26 cellular contexts compared by ENCODE assay signal in genomic region chr5:15476977-15477376, GRCh38.
"Had no signal": no experiment of that assay in that cellular context is flagged by ENCODE, and none has a peak within 500 bp of the region (broad histone marks: within the 10 kb centered on the region; RNA-seq: fewer than 3 reads in every experiment).

No MANE protein-coding gene starts in this region.

- ATAC-seq: effector memory CD8-positive, alpha-beta T cell; esophagus mucosa; gastrocnemius medialis; heart right ventricle; left cardiac atrium; left lung; left ventricle myocardium superior; lower lobe of right lung; mucosa of descending colon had no signal

- H3K36me3 ChIP-seq: colonic mucosa, esophagus squamous epithelium, gastrocnemius medialis, heart right ventricle, left lung, lower lobe of right lung had no signal

- H3K27ac ChIP-seq: colonic mucosa, epithelial cell of prostate, esophagus squamous epithelium, gastrocnemius medialis, heart right ventricle, left lung, lower lobe of right lung had no signal

- H3K27me3 ChIP-seq: colonic mucosa, esophagus squamous epithelium, gastrocnemius medialis, heart right ventricle, left lung had no signal

- H3K4me1 ChIP-seq: colonic mucosa, esophagus squamous epithelium, gastrocnemius medialis, heart right ventricle, left lung, lower lobe of right lung had no signal

- DNase-seq: colonic mucosa; cortex of kidney; effector CD8-positive, alpha-beta T cell; effector memory CD8-positive, alpha-beta T cell; endodermal cell; erythroblast; esophagus squamous epithelium; foreskin fibroblast; foreskin melanocyte; gastrocnemius medialis; glutamatergic neuron; head of caudate nucleus; heart right ventricle; hippocampal formation; left cardiac atrium; left lung; left ventricle myocardium superior; lower lobe of right lung; mesenchymal stem cell; mucosa of descending colon; naive B cell had no signal

- H3K4me3 ChIP-seq: colonic mucosa, esophagus squamous epithelium, gastrocnemius medialis, heart right ventricle, left lung, lower lobe of right lung, mucosa of descending colon had no signal

- H3K9me3 ChIP-seq: colonic mucosa, esophagus squamous epithelium, gastrocnemius medialis, left lung, lower lobe of right lung, mucosa of descending colon had no signal

- FAIRE-seq: endometrium, islet of Langerhans, keratinocyte had no signal
